1 cellular context compared by ENCODE assay signal in the genomic region with DNA sequence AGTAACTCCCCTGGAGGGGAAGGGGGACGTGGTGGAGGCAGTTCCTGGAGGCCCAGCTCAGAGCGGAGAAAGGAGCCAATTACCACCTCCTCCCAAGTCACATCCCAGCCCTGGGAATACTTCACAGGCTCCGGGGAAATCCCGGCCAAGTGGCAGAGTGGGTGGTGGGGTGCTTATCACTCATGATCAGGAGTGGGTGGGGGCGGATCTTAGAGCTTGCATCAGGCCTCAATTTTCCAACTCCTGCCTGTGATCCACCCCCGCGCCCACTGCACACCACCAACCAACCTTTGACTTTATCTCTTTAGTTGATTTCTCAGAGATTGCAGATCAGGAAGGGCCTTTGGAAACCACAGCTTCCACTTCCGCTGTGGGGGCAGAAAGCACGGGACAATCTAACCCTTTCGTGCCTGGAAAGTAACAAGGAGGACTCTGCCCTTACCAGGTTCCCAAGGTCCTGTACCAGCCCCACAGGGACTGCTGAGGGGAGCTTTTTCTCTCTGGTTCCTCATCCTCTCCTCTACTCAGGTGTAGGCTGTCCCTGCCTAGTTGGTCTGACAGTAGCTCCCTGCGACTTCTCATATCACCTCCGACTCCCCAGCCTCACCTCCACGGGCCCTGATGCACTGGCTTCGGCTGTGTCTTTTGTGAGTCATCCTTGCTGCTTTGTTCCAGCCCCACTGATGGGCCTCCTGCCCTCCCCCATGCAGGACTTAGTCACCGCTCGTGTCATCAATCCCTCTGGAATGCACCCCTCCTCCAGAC.
TF ChIP-seq lines count a peak whose summit lies in the region.

No MANE protein-coding gene starts in this region.

TF ChIP-seq in HepG2, 621 proteins besides CTCF, POLR2A, EP300 and RAD21 (continued from another document and continues in another):
- no peak for TF ChIP-seq ZFP62 (CRISPR knock-in tag; IDR thresholded peaks at IDR 0.05)
- TF ChIP-seq ZZZ3 (CRISPR knock-in tag; IDR thresholded peaks at IDR 0.05; ENCODE audit: borderline replicate concordance): no peak
- TF ChIP-seq SNAPC2 (CRISPR knock-in tag; IDR thresholded peaks at IDR 0.05): peak; percentile 58; the same call in 1 of the 2 replicates
- TF ChIP-seq ZNF33B (CRISPR knock-in tag; IDR thresholded peaks at IDR 0.05): 0 out of 2 replicates have a peak, but pooled peaks have one; percentile 29
- TF ChIP-seq ZC3H4 (CRISPR knock-in tag; IDR thresholded peaks at IDR 0.05; ENCODE audit: borderline replicate concordance): peak; percentile 14; the same call in 1 of the 2 replicates
- peak; percentile 57; the same call in 1 of the 2 replicates for TF ChIP-seq KLF6 (CRISPR knock-in tag; IDR thresholded peaks at IDR 0.05)
- TF ChIP-seq RBAK (CRISPR knock-in tag; IDR thresholded peaks at IDR 0.05): no peak
- TF ChIP-seq TERF1 (CRISPR knock-in tag; IDR thresholded peaks at IDR 0.05): no peak
- TF ChIP-seq, protein P1, sequence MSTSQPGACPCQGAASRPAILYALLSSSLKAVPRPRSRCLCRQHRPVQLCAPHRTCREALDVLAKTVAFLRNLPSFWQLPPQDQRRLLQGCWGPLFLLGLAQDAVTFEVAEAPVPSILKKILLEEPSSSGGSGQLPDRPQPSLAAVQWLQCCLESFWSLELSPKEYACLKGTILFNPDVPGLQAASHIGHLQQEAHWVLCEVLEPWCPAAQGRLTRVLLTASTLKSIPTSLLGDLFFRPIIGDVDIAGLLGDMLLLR (CRISPR knock-in tag; IDR thresholded peaks at IDR 0.05): 0 out of 2 replicates have a peak, but pooled peaks have one; percentile 49
- no peak for TF ChIP-seq GLMP (CRISPR knock-in tag; IDR thresholded peaks at IDR 0.05; ENCODE audit: borderline replicate concordance)
- peak; percentile 90 for TF ChIP-seq ZMYM3 (CRISPR knock-in tag; IDR thresholded peaks at IDR 0.05)
- TF ChIP-seq ZKSCAN5 (CRISPR knock-in tag; IDR thresholded peaks at IDR 0.05): peak; percentile 100
- no peak for TF ChIP-seq EHMT2 (IDR thresholded peaks at IDR 0.05; ENCODE audit: borderline replicate concordance, low read depth, low read length)
- no peak for TF ChIP-seq NCOA5 (CRISPR knock-in tag; IDR thresholded peaks at IDR 0.05)
- peak; percentile 53; the same call in 1 of the 2 replicates for TF ChIP-seq HHEX (CRISPR knock-in tag; IDR thresholded peaks at IDR 0.05)
- TF ChIP-seq MED1 (CRISPR knock-in tag; IDR thresholded peaks at IDR 0.05): peak; percentile 95
- TF ChIP-seq NKX3-1 (CRISPR knock-in tag; IDR thresholded peaks at IDR 0.05): no peak
- TF ChIP-seq ZNF251 (CRISPR knock-in tag; IDR thresholded peaks at IDR 0.05): no peak
- TF ChIP-seq EED (CRISPR knock-in tag; IDR thresholded peaks at IDR 0.05): peak; percentile 86; the same call in 1 of the 2 replicates
- peak; percentile 79; the same call in 1 of the 2 replicates for TF ChIP-seq ZNF615 (CRISPR knock-in tag; IDR thresholded peaks at IDR 0.05; ENCODE audit: borderline replicate concordance)
- TF ChIP-seq, protein P2, sequence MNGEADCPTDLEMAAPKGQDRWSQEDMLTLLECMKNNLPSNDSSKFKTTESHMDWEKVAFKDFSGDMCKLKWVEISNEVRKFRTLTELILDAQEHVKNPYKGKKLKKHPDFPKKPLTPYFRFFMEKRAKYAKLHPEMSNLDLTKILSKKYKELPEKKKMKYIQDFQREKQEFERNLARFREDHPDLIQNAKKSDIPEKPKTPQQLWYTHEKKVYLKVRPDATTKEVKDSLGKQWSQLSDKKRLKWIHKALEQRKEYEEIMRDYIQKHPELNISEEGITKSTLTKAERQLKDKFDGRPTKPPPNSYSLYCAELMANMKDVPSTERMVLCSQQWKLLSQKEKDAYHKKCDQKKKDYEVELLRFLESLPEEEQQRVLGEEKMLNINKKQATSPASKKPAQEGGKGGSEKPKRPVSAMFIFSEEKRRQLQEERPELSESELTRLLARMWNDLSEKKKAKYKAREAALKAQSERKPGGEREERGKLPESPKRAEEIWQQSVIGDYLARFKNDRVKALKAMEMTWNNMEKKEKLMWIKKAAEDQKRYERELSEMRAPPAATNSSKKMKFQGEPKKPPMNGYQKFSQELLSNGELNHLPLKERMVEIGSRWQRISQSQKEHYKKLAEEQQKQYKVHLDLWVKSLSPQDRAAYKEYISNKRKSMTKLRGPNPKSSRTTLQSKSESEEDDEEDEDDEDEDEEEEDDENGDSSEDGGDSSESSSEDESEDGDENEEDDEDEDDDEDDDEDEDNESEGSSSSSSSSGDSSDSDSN (CRISPR knock-in tag; IDR thresholded peaks at IDR 0.05): peak; percentile 79
- peak; percentile 94 for TF ChIP-seq ZNF430 (CRISPR knock-in tag; IDR thresholded peaks at IDR 0.05)
- TF ChIP-seq EZH2 (conservative IDR thresholded peaks at IDR 0.05; ENCODE audit: low read depth, low read length): no peak
- no peak; the same call in 1 of the 2 replicates for TF ChIP-seq AHR (CRISPR knock-in tag; IDR thresholded peaks at IDR 0.05)
- TF ChIP-seq ADNP (CRISPR knock-in tag; IDR thresholded peaks at IDR 0.05): peak; percentile 49; the same call in 1 of the 2 replicates
- peak; percentile 66 for TF ChIP-seq PHF5A (CRISPR knock-in tag; IDR thresholded peaks at IDR 0.05; ENCODE audit: low read depth, unreplicated experiment)
- peak; percentile 59 for TF ChIP-seq HNRNPH1 (optimal IDR thresholded peaks at IDR 0.05; ENCODE audit: low read depth, low read length)
- TF ChIP-seq PATZ1 (CRISPR knock-in tag; IDR thresholded peaks at IDR 0.05): peak; percentile 97
- TF ChIP-seq CENPX (CRISPR knock-in tag; IDR thresholded peaks at IDR 0.05): no peak
- no peak for TF ChIP-seq ZNF432 (CRISPR knock-in tag; IDR thresholded peaks at IDR 0.05; ENCODE audit: borderline replicate concordance)
- peak; percentile 38; the same call in 1 of the 2 replicates for TF ChIP-seq TBX3 (IDR thresholded peaks at IDR 0.05; ENCODE audit: borderline replicate concordance)
- peak; percentile 77; the same call in 1 of the 2 replicates for TF ChIP-seq RERE (CRISPR knock-in tag; IDR thresholded peaks at IDR 0.05; ENCODE audit: low read depth)
- TF ChIP-seq, protein P3, sequence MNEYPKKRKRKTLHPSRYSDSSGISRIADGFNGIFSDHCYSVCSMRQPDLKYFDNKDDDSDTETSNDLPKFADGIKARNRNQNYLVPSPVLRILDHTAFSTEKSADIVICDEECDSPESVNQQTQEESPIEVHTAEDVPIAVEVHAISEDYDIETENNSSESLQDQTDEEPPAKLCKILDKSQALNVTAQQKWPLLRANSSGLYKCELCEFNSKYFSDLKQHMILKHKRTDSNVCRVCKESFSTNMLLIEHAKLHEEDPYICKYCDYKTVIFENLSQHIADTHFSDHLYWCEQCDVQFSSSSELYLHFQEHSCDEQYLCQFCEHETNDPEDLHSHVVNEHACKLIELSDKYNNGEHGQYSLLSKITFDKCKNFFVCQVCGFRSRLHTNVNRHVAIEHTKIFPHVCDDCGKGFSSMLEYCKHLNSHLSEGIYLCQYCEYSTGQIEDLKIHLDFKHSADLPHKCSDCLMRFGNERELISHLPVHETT (CRISPR knock-in tag; conservative IDR thresholded peaks at IDR 0.05): no peak
- no peak for TF ChIP-seq ZBTB4 (CRISPR knock-in tag; IDR thresholded peaks at IDR 0.05; ENCODE audit: borderline replicate concordance)
- TF ChIP-seq ZNF34 (CRISPR knock-in tag; IDR thresholded peaks at IDR 0.05; ENCODE audit: borderline replicate concordance): no peak
- TF ChIP-seq RFX5 (IDR thresholded peaks at IDR 0.05; ENCODE audit: low read depth, low read length): 0 out of 2 replicates have a peak, but pooled peaks have one; percentile 7
- no peak for TF ChIP-seq RFX1 (IDR thresholded peaks at IDR 0.05)
- peak; percentile 52; the same call in 1 of the 2 replicates for TF ChIP-seq ZNF558 (CRISPR knock-in tag; IDR thresholded peaks at IDR 0.05; ENCODE audit: borderline replicate concordance)
- TF ChIP-seq JUND (CRISPR knock-in tag; IDR thresholded peaks at IDR 0.05): peak; percentile 99
- no peak; the same call in 1 of the 2 replicates for TF ChIP-seq ZNF780A (CRISPR knock-in tag; IDR thresholded peaks at IDR 0.05)
- TF ChIP-seq TSC22D2 (CRISPR knock-in tag; IDR thresholded peaks at IDR 0.05; ENCODE audit: borderline replicate concordance): 0 out of 2 replicates have a peak, but pooled peaks have one; percentile 51
- TF ChIP-seq ZMAT3 (CRISPR knock-in tag; conservative IDR thresholded peaks at IDR 0.05): peak; percentile 83; the same call in 1 of the 2 replicates
- TF ChIP-seq ZNF660 (CRISPR knock-in tag; IDR thresholded peaks at IDR 0.05; ENCODE audit: borderline replicate concordance, low read depth): no peak
- no peak for TF ChIP-seq ZNF354B (CRISPR knock-in tag; IDR thresholded peaks at IDR 0.05)
